18 cellular contexts compared by ENCODE assay signal in genomic region chr17:78163881-78164747, GRCh38. TPM values are rescaled to one million over a fixed set of nuclear protein-coding genes. Genes with fewer than 3 reads are reported as not detected.
"Had no signal": no experiment of that assay in that cellular context is flagged by ENCODE, and none has a peak within 500 bp of the region (broad histone marks: within the 10 kb centered on the region; RNA-seq: fewer than 3 reads in every experiment).

No MANE protein-coding gene starts in this region.

- DNase-seq: activated CD4-positive, alpha-beta T cell treated with anti-CD3 and anti-CD28 coated beads for 36 hours; activated CD8-positive, alpha-beta memory T cell treated with anti-CD3 and anti-CD28 coated beads, Interleukin-2, amount 50 U/mL, for 4 hours; activated CD8-positive, alpha-beta T cell treated with anti-CD3 and anti-CD28 coated beads for 36 hours; activated naive CD8-positive, alpha-beta T cell treated with anti-CD3 and anti-CD28 coated beads, Interleukin-2, amount 50 U/mL, for 24 hours; colonic mucosa; left lung; natural killer cell; stimulated activated CD4-positive, alpha-beta T cell treated with anti-CD3 and anti-CD28 coated beads, Interleukin-12 subunit alpha, Interleukin-12 subunit beta, amount 100 ng/mL, for 4 hours; stimulated activated naive CD8-positive, alpha-beta T cell treated with anti-CD3 and anti-CD28 coated beads, Interleukin-15, amount 100 ng/mL, for 72 hours; T-helper 9 cell; uterus; WERI-Rb-1 had no signal

- H3K4me1 Mint-ChIP-seq: natural killer cell had no signal

- H3K36me3 ChIP-seq: ascending aorta, colonic mucosa, left lung, thoracic aorta, uterus, WERI-Rb-1 had no signal

- H3K4me3 Mint-ChIP-seq: activated CD4-positive, alpha-beta T cell treated with anti-CD3 and anti-CD28 coated beads for 36 hours; activated CD8-positive, alpha-beta T cell treated with anti-CD3 and anti-CD28 coated beads for 36 hours; activated naive CD8-positive, alpha-beta T cell treated with anti-CD3 and anti-CD28 coated beads, Interleukin-2, amount 50 U/mL, for 24 hours; natural killer cell; stimulated activated naive CD8-positive, alpha-beta T cell treated with anti-CD3 and anti-CD28 coated beads, Interleukin-15, amount 100 ng/mL, for 72 hours had no signal

- H3K9me3 ChIP-seq: ascending aorta, colonic mucosa, left lung, thoracic aorta, uterus had no signal

- H3K36me3 Mint-ChIP-seq: natural killer cell had no signal

- H3K27me3 ChIP-seq: ascending aorta, colonic mucosa, left lung, uterus had no signal

- ATAC-seq: activated CD4-positive, alpha-beta T cell treated with anti-CD3 and anti-CD28 coated beads for 36 hours; activated CD8-positive, alpha-beta T cell treated with anti-CD3 and anti-CD28 coated beads for 36 hours; activated naive CD8-positive, alpha-beta T cell treated with anti-CD3 and anti-CD28 coated beads, Interleukin-2, amount 50 U/mL, for 24 hours; left lung; natural killer cell; stimulated activated naive CD8-positive, alpha-beta T cell treated with anti-CD3 and anti-CD28 coated beads, Interleukin-15, amount 100 ng/mL, for 72 hours had no signal

- H3K9me3 Mint-ChIP-seq: activated CD8-positive, alpha-beta T cell treated with anti-CD3 and anti-CD28 coated beads for 36 hours; activated naive CD8-positive, alpha-beta T cell treated with anti-CD3 and anti-CD28 coated beads, Interleukin-2, amount 50 U/mL, for 24 hours; natural killer cell; stimulated activated naive CD8-positive, alpha-beta T cell treated with anti-CD3 and anti-CD28 coated beads, Interleukin-15, amount 100 ng/mL, for 72 hours had no signal

- H3K4me1 ChIP-seq: colonic mucosa, uterus had no signal

- H3K27ac ChIP-seq: ascending aorta, colonic mucosa, left lung, thoracic aorta, uterus, WERI-Rb-1 had no signal

- H3K27me3 Mint-ChIP-seq: activated CD4-positive, alpha-beta T cell treated with anti-CD3 and anti-CD28 coated beads for 36 hours; activated CD8-positive, alpha-beta T cell treated with anti-CD3 and anti-CD28 coated beads for 36 hours; activated naive CD8-positive, alpha-beta T cell treated with anti-CD3 and anti-CD28 coated beads, Interleukin-2, amount 50 U/mL, for 24 hours; stimulated activated naive CD8-positive, alpha-beta T cell treated with anti-CD3 and anti-CD28 coated beads, Interleukin-15, amount 100 ng/mL, for 72 hours had no signal

- H3K27ac Mint-ChIP-seq: activated CD4-positive, alpha-beta T cell treated with anti-CD3 and anti-CD28 coated beads for 36 hours; activated CD8-positive, alpha-beta T cell treated with anti-CD3 and anti-CD28 coated beads for 36 hours; activated naive CD8-positive, alpha-beta T cell treated with anti-CD3 and anti-CD28 coated beads, Interleukin-2, amount 50 U/mL, for 24 hours; natural killer cell had no signal

- H3K4me3 ChIP-seq: ascending aorta, colonic mucosa, left lung, thoracic aorta, uterus had no signal

RNA-seq across cellular contexts. Expression of gene C17orf99, which starts 17.9 kb away (rescaled TPM):
- total RNA-seq: activated CD4-positive, alpha-beta T cell treated with anti-CD3 and anti-CD28 coated beads for 36 hours; ascending aorta; bronchial epithelial cell; endothelial cell of umbilical vein; left lung; mucosa of gallbladder; natural killer cell; omental fat pad; thoracic aorta had no signal

RNA-seq across cellular contexts. Expression of gene TK1, which starts 22.7 kb away (rescaled TPM):
- total RNA-seq: ascending aorta had no signal

RNA-seq across cellular contexts. Expression of gene TMC8, which starts 33.5 kb away (rescaled TPM):
- total RNA-seq: bronchial epithelial cell had no signal
